1 cellular context compared by ENCODE assay signal in genomic region chr16:14634389-14634725, GRCh38.
TF ChIP-seq lines count a peak whose summit lies in the region.

No MANE protein-coding gene starts in this region.

TF ChIP-seq in GM12878, 131 proteins besides CTCF, POLR2A, EP300 and RAD21:
- no peak for TF ChIP-seq KAT2A (conservative IDR thresholded peaks at IDR 0.05; ENCODE audit: control insufficient read depth, low read depth, low read length)
